In the genomic region with DNA sequence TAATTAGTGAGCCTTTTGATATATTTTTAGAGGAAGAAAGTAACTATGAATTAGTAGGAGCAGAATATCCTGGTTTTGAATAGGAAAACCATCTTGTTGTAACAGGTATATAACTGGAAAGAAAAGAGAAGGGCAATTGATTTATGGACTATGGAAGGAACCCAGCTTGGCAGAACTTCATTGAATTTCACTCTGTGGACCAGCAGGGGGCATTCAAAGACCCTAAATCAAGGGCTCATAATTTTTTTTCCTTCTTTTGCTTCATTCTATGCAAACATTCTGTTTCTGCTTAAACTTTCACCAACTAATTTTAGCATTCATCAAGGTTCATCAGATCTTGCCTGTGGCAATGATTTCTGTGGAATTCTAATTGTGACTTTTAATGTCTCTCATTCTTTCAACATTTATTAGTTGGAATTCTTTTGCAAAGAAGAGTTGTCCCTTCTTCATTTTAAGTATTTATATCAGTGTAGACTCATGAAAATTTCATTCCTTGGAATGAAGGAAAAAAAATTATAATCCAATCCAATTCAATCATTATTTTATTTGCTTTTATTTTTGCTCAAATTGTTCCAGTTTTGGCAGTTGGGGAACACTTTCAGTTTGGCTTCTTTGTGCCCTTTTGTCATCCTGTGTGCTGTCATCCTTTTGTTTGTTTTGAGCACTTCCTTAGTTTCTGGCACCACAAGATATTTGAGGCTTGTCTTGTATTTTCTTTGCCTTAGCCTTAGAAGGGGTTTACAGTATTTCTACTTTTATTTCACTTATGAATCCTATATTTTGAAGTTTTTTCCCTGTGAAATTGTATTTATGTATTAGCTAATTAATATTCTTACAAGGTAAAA, we compare ENCODE assay signal across 8 cellular contexts. TPM values are rescaled to one million over a fixed set of nuclear protein-coding genes. Genes with fewer than 3 reads are reported as not detected.
A peak's percentile ranks its signal among the peaks of the same experiment; 100 is the strongest.
DNase-seq lines count a peak whose midpoint lies in the region; ATAC-seq and TF ChIP-seq lines count a peak whose summit lies in the region.

No MANE protein-coding gene starts in this region.

- H3K4me3 ChIP-seq in mammary epithelial cell (replicated peaks in 1 of 3; ENCODE audit: insufficient read depth in 1 of 3, low read depth in 2 of 3, low read length in 3 of 3) = no peak overlapping the region
- no peak overlapping the region for H3K4me3 ChIP-seq in suprapubic skin

- H3K36me3 Mint-ChIP-seq in activated naive CD8-positive, alpha-beta T cell = no peaks in the 10 kb centered on the region
- peaks cover 4% of the 10 kb centered on the region for H3K36me3 Mint-ChIP-seq in activated naive CD8-positive, alpha-beta T cell treated with anti-CD3 and anti-CD28 coated beads for 36 hours

- no peak for TF ChIP-seq POLR2A in suprapubic skin (IDR thresholded peaks at IDR 0.05)

- H3K4me3 Mint-ChIP-seq in activated naive CD8-positive, alpha-beta T cell = peak overlapping the region; percentile 23
- H3K4me3 Mint-ChIP-seq in activated naive CD8-positive, alpha-beta T cell treated with anti-CD3 and anti-CD28 coated beads for 36 hours = no peak overlapping the region

- H3K9ac ChIP-seq in mammary epithelial cell (ENCODE audit: insufficient read depth, low read length) = no peak overlapping the region

- in situ Hi-C loops in mammary epithelial cell (cut with MboI; ENCODE audit: low sequenced_read_pairs in 2 of 2) = loop anchor here (5.0 to 25.0 kb wide), 3 partner anchors 418 to 728 kb away; no protein-coding TSS in a partner anchor

- no peaks in the 10 kb centered on the region for H3K27me3 Mint-ChIP-seq in activated naive CD8-positive, alpha-beta T cell
- H3K27me3 Mint-ChIP-seq in activated naive CD8-positive, alpha-beta T cell treated with anti-CD3 and anti-CD28 coated beads for 36 hours = no peaks in the 10 kb centered on the region

- dilution Hi-C loops in mammary epithelial cell (cut with HindIII; ENCODE audit: low sequenced_read_pairs) = loop anchor here (5.0 to 25.0 kb wide), 2 partner anchors 418 to 728 kb away; no protein-coding TSS in a partner anchor

- H3K36me3 ChIP-seq in mammary epithelial cell (ENCODE audit: insufficient read depth, low read length) (no peaks in the 10 kb centered on the region), suprapubic skin (no peaks in the 10 kb centered on the region)

- no peak for DNase-seq in activated naive CD8-positive, alpha-beta T cell treated with anti-CD3 and anti-CD28 coated beads for 36 hours
- DNase-seq in RPMI8226 (peak; percentile 46), mammary epithelial cell (no peak), left lobe of liver (ENCODE audit: low spot score) (no peak), suprapubic skin (ENCODE audit: low spot score in 2 of 2) (no peak)

- no peak overlapping the region for H2AFZ ChIP-seq in mammary epithelial cell (ENCODE audit: low read depth, low read length)

- no peaks in the 10 kb centered on the region for H3K9me3 Mint-ChIP-seq in activated naive CD8-positive, alpha-beta T cell (ENCODE audit: low read depth)
- no peaks in the 10 kb centered on the region for H3K9me3 Mint-ChIP-seq in activated naive CD8-positive, alpha-beta T cell treated with anti-CD3 and anti-CD28 coated beads for 36 hours

- no peaks in the 10 kb centered on the region for H3K79me2 ChIP-seq in mammary epithelial cell (ENCODE audit: insufficient read depth, low read length)

- intact Hi-C loops in mammary epithelial cell (cut with micrococcal nuclease) = loop anchor here (1.0 kb wide), 2 partner anchors 416 to 727 kb away; no protein-coding TSS in a partner anchor

- H3K4me1 Mint-ChIP-seq in activated naive CD8-positive, alpha-beta T cell (ENCODE audit: low read depth) = peaks cover 34% of the 10 kb centered on the region
- peaks cover 44% of the 10 kb centered on the region for H3K4me1 Mint-ChIP-seq in activated naive CD8-positive, alpha-beta T cell treated with anti-CD3 and anti-CD28 coated beads for 36 hours

- no peaks in the 10 kb centered on the region for H4K20me1 ChIP-seq in mammary epithelial cell (ENCODE audit: insufficient read depth, low read length)

- TF ChIP-seq EP300 in suprapubic skin (IDR thresholded peaks at IDR 0.05) = no peak

- TF ChIP-seq CTCF in mammary epithelial cell (conservative IDR thresholded peaks at IDR 0.05 in 1 of 2, IDR thresholded peaks at IDR 0.05 in 1 of 2; ENCODE audit: extremely low read depth in 1 of 2, insufficient read depth in 1 of 2, low read depth in 1 of 2, low read length in 2 of 2) (peak; percentile 59 to 60), suprapubic skin (IDR thresholded peaks at IDR 0.05) (peak; percentile 44 to 64)

- ATAC-seq in HG03378 (IDR thresholded peaks at IDR 0.05; ENCODE audit: unreplicated experiment) = peak; percentile 61
- ATAC-seq in left lobe of liver = peak; percentile 89
- ATAC-seq in HG02973 (IDR thresholded peaks at IDR 0.05; ENCODE audit: unreplicated experiment) = no peak

- no peaks in the 10 kb centered on the region for H3K9me3 ChIP-seq in mammary epithelial cell (replicated peaks; ENCODE audit: insufficient read depth, low read length)
- H3K9me3 ChIP-seq in suprapubic skin = no peaks in the 10 kb centered on the region

- H3K4me1 ChIP-seq in mammary epithelial cell (ENCODE audit: insufficient read depth, low read length) (peaks cover 5% of the 10 kb centered on the region), suprapubic skin (peaks cover 28% of the 10 kb centered on the region)

- H3K4me2 ChIP-seq in mammary epithelial cell (ENCODE audit: insufficient read depth, low read depth, low read length) = no peak overlapping the region

- no peak overlapping the region for H3K27ac ChIP-seq in mammary epithelial cell (ENCODE audit: insufficient read depth, low read depth, low read length)
- H3K27ac ChIP-seq in suprapubic skin = no peak overlapping the region

- CTCF ChIA-PET in mammary epithelial cell (lab: Charles Lee; ENCODE audit: low non-redundant PET) = interaction anchor here (0.8 to 1.0 kb wide), 2 partner anchors 416 to 537 kb away, joined by 3 to 5 read pairs; no protein-coding TSS in a partner anchor

- H3K27me3 ChIP-seq in mammary epithelial cell (ENCODE audit: insufficient read depth, low read length) = no peaks in the 10 kb centered on the region
- H3K27me3 ChIP-seq in suprapubic skin = no peaks in the 10 kb centered on the region

- BruUV-seq in mammary epithelial cell (replicated peaks; lab: Mats Ljungman, UMichigan) = no TSS peak

- H3K27ac Mint-ChIP-seq in activated naive CD8-positive, alpha-beta T cell = peak overlapping the region; percentile 36
- no peak overlapping the region for H3K27ac Mint-ChIP-seq in activated naive CD8-positive, alpha-beta T cell treated with anti-CD3 and anti-CD28 coated beads for 36 hours

RNA-seq across cellular contexts. Expression of gene NXPE3, which starts 30.4 kb away (rescaled TPM):
- 10 to 100 TPM; 19.9 to 22.5 TPM for total RNA-seq in activated naive CD8-positive, alpha-beta T cell treated with anti-CD3 and anti-CD28 coated beads for 36 hours
- 10 to 100 TPM; 19.4 to 21.5 TPM for total RNA-seq in mammary epithelial cell
- 22.0 TPM for polyA plus RNA-seq in mammary epithelial cell
- 39.1 TPM for polyA minus RNA-seq in mammary epithelial cell
- total RNA-seq in left lobe of liver = 1.3 TPM
- total RNA-seq in suprapubic skin = 1 to 10 TPM; 2.2 to 5.8 (median 3.6) TPM

RNA-seq across cellular contexts. Expression of gene NFKBIZ, which starts 39.9 kb away (rescaled TPM):
- 10 to 100 TPM; 57.7 to 58.8 TPM for total RNA-seq in activated naive CD8-positive, alpha-beta T cell treated with anti-CD3 and anti-CD28 coated beads for 36 hours
- total RNA-seq in mammary epithelial cell = 10 to 100 TPM; 27.0 to 85.8 TPM
- 15.3 TPM for polyA plus RNA-seq in mammary epithelial cell
- polyA minus RNA-seq in mammary epithelial cell = 32.8 TPM
- 29.7 TPM for total RNA-seq in left lobe of liver
- total RNA-seq in suprapubic skin = 100 to 1,000 TPM; 142 to 311 (median 159) TPM
